ENCODE assay signal across 20 cellular contexts in the genomic region with DNA sequence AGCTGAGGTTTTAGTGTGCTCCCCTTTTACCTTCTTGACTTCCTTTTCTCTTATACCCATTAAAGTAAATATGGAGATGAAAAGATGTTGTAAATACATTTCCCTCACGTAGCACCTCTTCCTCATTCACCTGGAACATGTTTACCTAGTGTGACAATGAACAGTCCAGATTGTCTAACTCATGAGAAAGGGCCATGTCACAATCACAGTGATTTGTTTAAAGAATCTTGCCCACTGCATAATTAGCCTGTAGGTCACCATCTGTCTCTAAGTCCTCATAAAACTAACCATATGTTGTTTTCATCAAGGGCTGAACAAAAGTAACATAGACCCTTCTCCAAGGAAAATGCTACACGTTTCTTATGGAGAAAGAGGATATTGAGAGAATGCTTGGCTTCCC.
DNase-seq lines count a peak whose midpoint lies in the region; ATAC-seq and TF ChIP-seq lines count a peak whose summit lies in the region.
"Had no signal": no experiment of that assay in that cellular context is flagged by ENCODE, and none has a peak within 500 bp of the region (broad histone marks: within the 10 kb centered on the region; RNA-seq: fewer than 3 reads in every experiment).

No MANE protein-coding gene starts in this region.

- no peak for DNase-seq in stimulated activated naive CD8-positive, alpha-beta T cell treated with anti-CD3 and anti-CD28 coated beads, Interleukin-15, Interleukin-2, amounts not matched to agents 100 U/mL and 50 U/mL, for 24 hours
- DNase-seq in NCI-H69 (lab: John Stamatoyannopoulos, UW) (peak; percentile 94), fibroblast of gingiva (ENCODE audit: low read depth) (peak; percentile 63), glomerular visceral epithelial cell (ENCODE audit: extremely low spot score) (no peak), psoas muscle (no peak)
- DNase-seq: activated CD4-positive, alpha-beta T cell treated with anti-CD3 and anti-CD28 coated beads for 48 hours; activated CD8-positive, alpha-beta memory T cell treated with anti-CD3 and anti-CD28 coated beads, Interleukin-2, amount 50 U/mL, for 4 hours; activated effector memory CD4-positive, alpha-beta T cell treated with anti-CD3 and anti-CD28 coated beads, Interleukin-2, amount 50 U/mL, for 16 hours; aorta; foreskin melanocyte; GF-D8; left ventricle myocardium inferior; SK-N-SH; stimulated activated CD4-positive, alpha-beta T cell treated with anti-CD3 and anti-CD28 coated beads, Interleukin-4, amount 100 ng/mL, for 24 hours; stimulated activated CD8-positive, alpha-beta memory T cell treated with anti-CD3 and anti-CD28 coated beads, Interleukin-4, amount 100 ng/mL, for 48 hours; T-helper 9 cell had no signal

- H3K27ac Mint-ChIP-seq in stimulated activated naive CD8-positive, alpha-beta T cell treated with anti-CD3 and anti-CD28 coated beads, Interleukin-15, Interleukin-2, amounts not matched to agents 100 ng/mL and 50 ng/mL, for 24 hours: peak overlapping the region; percentile 58
- H3K27ac Mint-ChIP-seq: IgD-negative memory B cell had no signal

- no peaks in the 10 kb centered on the region for H3K9me3 Mint-ChIP-seq in stimulated activated naive CD8-positive, alpha-beta T cell treated with anti-CD3 and anti-CD28 coated beads, Interleukin-15, Interleukin-2, amounts not matched to agents 100 ng/mL and 50 ng/mL, for 24 hours
- H3K9me3 Mint-ChIP-seq: IgD-negative memory B cell had no signal

- TF ChIP-seq CTCF in psoas muscle (IDR thresholded peaks at IDR 0.05): no peak

- no peaks in the 10 kb centered on the region for H3K36me3 ChIP-seq in psoas muscle (ENCODE audit: insufficient read depth in 1 of 2, low read depth in 1 of 2)
- H3K36me3 ChIP-seq: left ventricle myocardium inferior had no signal

- H3K27ac ChIP-seq in psoas muscle: no peak overlapping the region
- H3K27ac ChIP-seq: left ventricle myocardium inferior had no signal

- peaks cover 48% of the 10 kb centered on the region for H3K4me1 Mint-ChIP-seq in stimulated activated naive CD8-positive, alpha-beta T cell treated with anti-CD3 and anti-CD28 coated beads, Interleukin-15, Interleukin-2, amounts not matched to agents 100 ng/mL and 50 ng/mL, for 24 hours (ENCODE audit: low read depth)

- 55 to 82% (median 82%) methylated on average over 2 of the region's 2 CpGs for WGBS in psoas muscle, 3 donors

- no peak overlapping the region for H3K4me3 ChIP-seq in psoas muscle
- H3K4me3 ChIP-seq: left ventricle myocardium inferior had no signal

- H3K4me3 Mint-ChIP-seq in stimulated activated naive CD8-positive, alpha-beta T cell treated with anti-CD3 and anti-CD28 coated beads, Interleukin-15, Interleukin-2, amounts not matched to agents 100 ng/mL and 50 ng/mL, for 24 hours: no peak overlapping the region
- H3K4me3 Mint-ChIP-seq: IgD-negative memory B cell had no signal

- no peaks in the 10 kb centered on the region for H3K9me3 ChIP-seq in psoas muscle
- H3K9me3 ChIP-seq: left ventricle myocardium inferior, SK-N-SH had no signal

- intact Hi-C loops in psoas muscle (cut with DNase I): no loop called here

- no peak for ATAC-seq in stimulated activated naive CD8-positive, alpha-beta T cell treated with anti-CD3 and anti-CD28 coated beads, Interleukin-15, Interleukin-2, amounts not matched to agents 100 U/mL and 50 U/mL, for 24 hours
- ATAC-seq in HG02885 (IDR thresholded peaks at IDR 0.05; ENCODE audit: poor library complexity, unreplicated experiment): no peak
- ATAC-seq in GM19395 (IDR thresholded peaks at IDR 0.05; ENCODE audit: unreplicated experiment): no peak
- ATAC-seq in psoas muscle: no peak

- no peaks in the 10 kb centered on the region for H3K27me3 Mint-ChIP-seq in stimulated activated naive CD8-positive, alpha-beta T cell treated with anti-CD3 and anti-CD28 coated beads, Interleukin-15, Interleukin-2, amounts not matched to agents 100 ng/mL and 50 ng/mL, for 24 hours
- H3K27me3 Mint-ChIP-seq: IgD-negative memory B cell had no signal

- peaks cover 31% of the 10 kb centered on the region for H3K36me3 Mint-ChIP-seq in stimulated activated naive CD8-positive, alpha-beta T cell treated with anti-CD3 and anti-CD28 coated beads, Interleukin-15, Interleukin-2, amounts not matched to agents 100 ng/mL and 50 ng/mL, for 24 hours (ENCODE audit: low read depth)

- no peaks in the 10 kb centered on the region for H3K27me3 ChIP-seq in psoas muscle (ENCODE audit: insufficient read depth in 3 of 3, low read length in 2 of 3)

- no peaks in the 10 kb centered on the region for H3K4me1 ChIP-seq in psoas muscle

Comparison
In these comparisons a context has a peak if more than half of its experiments do, and no peak if none do; other contexts are left out.
1. DNase-seq: peak in NCI-H69 (single experiment) and fibroblast of gingiva (single experiment); none in stimulated activated naive CD8-positive, alpha-beta T cell treated with anti-CD3 and anti-CD28 coated beads, Interleukin-15, Interleukin-2, amounts not matched to agents 100 U/mL and 50 U/mL, for 24 hours (single experiment), glomerular visceral epithelial cell (single experiment) and psoas muscle (0 of 2).